25 cellular contexts compared by ENCODE assay signal in genomic region chr14:94989946-94990345, GRCh38.
"Had no signal": no experiment of that assay in that cellular context is flagged by ENCODE, and none has a peak within 500 bp of the region (broad histone marks: within the 10 kb centered on the region; RNA-seq: fewer than 3 reads in every experiment).

No MANE protein-coding gene starts in this region.

- H3K36me3 Mint-ChIP-seq: activated CD8-positive, alpha-beta memory T cell treated with anti-CD3 and anti-CD28 coated beads, Interleukin-2, amount 10 ng/mL, durations not matched to agents 7 days and 5 days; activated naive CD4-positive, alpha-beta T cell treated with anti-CD3 and anti-CD28 coated beads, Interleukin-2, amount 50 U/mL, for 24 hours had no signal

- H3K4me3 Mint-ChIP-seq: activated CD4-positive, alpha-beta T cell treated with anti-CD3 and anti-CD28 coated beads for 36 hours; activated CD8-positive, alpha-beta memory T cell treated with anti-CD3 and anti-CD28 coated beads, Interleukin-2, amount 10 ng/mL, durations not matched to agents 7 days and 5 days; activated CD8-positive, alpha-beta T cell treated with anti-CD3 and anti-CD28 coated beads, Interleukin-2, amount 10 ng/mL, durations not matched to agents 7 days and 5 days; activated naive CD4-positive, alpha-beta T cell treated with anti-CD3 and anti-CD28 coated beads, Interleukin-2, amount 50 U/mL, for 24 hours; activated naive CD8-positive, alpha-beta T cell treated with anti-CD3 and anti-CD28 coated beads, Interleukin-2, amount 50 U/mL, for 24 hours; central memory CD8-positive, alpha-beta T cell; dendritic cell treated with granulocyte-macrophage colony-stimulating factor and Interleukin-4, amounts not matched to agents 40 ng/mL and 50 ng/mL, for 4 days; endodermal cell; memory B cell; naive thymus-derived CD8-positive, alpha-beta T cell; neural crest cell had no signal

- H3K27ac ChIP-seq: parathyroid adenoma, spleen, suprapubic skin, tibial artery had no signal

- ATAC-seq: activated CD4-positive, alpha-beta T cell treated with anti-CD3 and anti-CD28 coated beads for 36 hours; activated CD8-positive, alpha-beta memory T cell treated with anti-CD3 and anti-CD28 coated beads, Interleukin-2, amount 10 ng/mL, durations not matched to agents 7 days and 5 days; activated CD8-positive, alpha-beta T cell treated with anti-CD3 and anti-CD28 coated beads, Interleukin-2, amount 10 ng/mL, durations not matched to agents 7 days and 5 days; activated naive CD8-positive, alpha-beta T cell treated with anti-CD3 and anti-CD28 coated beads, Interleukin-2, amount 50 U/mL, for 24 hours; esophagus mucosa; left colon; naive thymus-derived CD8-positive, alpha-beta T cell; right cardiac atrium had no signal

- H3K4me3 ChIP-seq: spleen, suprapubic skin, tibial artery had no signal

- H3K4me1 Mint-ChIP-seq: activated CD4-positive, alpha-beta T cell treated with anti-CD3 and anti-CD28 coated beads for 36 hours; activated CD8-positive, alpha-beta memory T cell treated with anti-CD3 and anti-CD28 coated beads, Interleukin-2, amount 10 ng/mL, durations not matched to agents 7 days and 5 days; activated naive CD4-positive, alpha-beta T cell treated with anti-CD3 and anti-CD28 coated beads, Interleukin-2, amount 50 U/mL, for 24 hours; activated naive CD8-positive, alpha-beta T cell treated with anti-CD3 and anti-CD28 coated beads, Interleukin-2, amount 50 U/mL, for 24 hours; central memory CD8-positive, alpha-beta T cell; memory B cell; naive thymus-derived CD8-positive, alpha-beta T cell had no signal

- H3K27ac Mint-ChIP-seq: activated CD4-positive, alpha-beta T cell treated with anti-CD3 and anti-CD28 coated beads for 36 hours; activated CD8-positive, alpha-beta memory T cell treated with anti-CD3 and anti-CD28 coated beads, Interleukin-2, amount 10 ng/mL, durations not matched to agents 7 days and 5 days; activated CD8-positive, alpha-beta T cell treated with anti-CD3 and anti-CD28 coated beads, Interleukin-2, amount 10 ng/mL, durations not matched to agents 7 days and 5 days; activated naive CD4-positive, alpha-beta T cell treated with anti-CD3 and anti-CD28 coated beads, Interleukin-2, amount 50 U/mL, for 24 hours; activated naive CD8-positive, alpha-beta T cell treated with anti-CD3 and anti-CD28 coated beads, Interleukin-2, amount 50 U/mL, for 24 hours; activated T-helper 2 cell treated with anti-CD3 and anti-CD28 coated beads, Interferon-gamma antibody, Interleukin-2, Interleukin-4, amounts not matched to agents 10 μg/mL and 5 μg/mL and 100 μg/mL, durations not matched to agents 14 hours and 24 hours and 36 hours; dendritic cell treated with granulocyte-macrophage colony-stimulating factor and Interleukin-4, amounts not matched to agents 40 ng/mL and 50 ng/mL, for 4 days; endodermal cell; memory B cell; naive thymus-derived CD8-positive, alpha-beta T cell had no signal

- DNase-seq: activated CD4-positive, alpha-beta T cell treated with anti-CD3 and anti-CD28 coated beads for 36 hours; activated CD4-positive, CD25-positive, alpha-beta regulatory T cell; activated CD8-positive, alpha-beta memory T cell treated with anti-CD3 and anti-CD28 coated beads, Interleukin-2, amount 10 ng/mL, durations not matched to agents 7 days and 5 days; activated CD8-positive, alpha-beta T cell treated with anti-CD3 and anti-CD28 coated beads, Interleukin-2, amount 10 ng/mL, durations not matched to agents 7 days and 5 days; activated naive CD8-positive, alpha-beta T cell treated with anti-CD3 and anti-CD28 coated beads, Interleukin-2, amount 50 U/mL, for 24 hours; activated T-cell treated with anti-CD3 and anti-CD28 coated beads, Interleukin-2, amount 50 U/mL, for 48 hours; amygdala; endodermal cell; hippocampal formation; left colon; naive thymus-derived CD8-positive, alpha-beta T cell; nucleus accumbens; right cardiac atrium; spleen; stimulated activated naive CD4-positive, alpha-beta T cell; tibial artery had no signal

- H3K9me3 ChIP-seq: suprapubic skin had no signal

- H3K36me3 ChIP-seq: spleen, suprapubic skin, tibial artery had no signal

- H3K4me1 ChIP-seq: parathyroid adenoma, spleen, suprapubic skin, tibial artery had no signal

- H3K27me3 ChIP-seq: tibial artery had no signal

- H3K9me3 Mint-ChIP-seq: dendritic cell treated with granulocyte-macrophage colony-stimulating factor and Interleukin-4, amounts not matched to agents 40 ng/mL and 50 ng/mL, for 4 days had no signal
